ENCODE assay signal across 8 cellular contexts in genomic region chrX:119784747-119785446, GRCh38.
DNase-seq lines count a peak whose midpoint lies in the region; ATAC-seq and TF ChIP-seq lines count a peak whose summit lies in the region.

No MANE protein-coding gene starts in this region.

- H3K4me3 ChIP-seq in fibroblast of pulmonary artery (replicated peaks; ENCODE audit: low read depth, low read length): no peak overlapping the region

- no peak for TF ChIP-seq POLR2A in GM18505 (IDR thresholded peaks at IDR 0.05; ENCODE audit: borderline replicate concordance, extremely low read depth, insufficient read depth, insufficient read length)

- H3K27ac Mint-ChIP-seq in stimulated activated effector memory CD8-positive, alpha-beta T cell treated with anti-CD3 and anti-CD28 coated beads, Interleukin-12 subunit alpha, Interleukin-12 subunit beta, amount 100 ng/mL, for 72 hours: no peak overlapping the region

- peak; percentile 70 for TF ChIP-seq CTCF in GM13977 (IDR thresholded peaks at IDR 0.05; ENCODE audit: extremely low read depth, insufficient read depth, missing control alignments)
- TF ChIP-seq CTCF in fibroblast of pulmonary artery (IDR thresholded peaks at IDR 0.05; ENCODE audit: low read length, missing control alignments): peak; percentile 59

- in situ Hi-C loops in GM13977 (cut with MboI; ENCODE audit: low pct_unique_long_range_greater_than_20kb, low sequenced_read_pairs, unreplicated experiment): no loop called here

- DNase-seq in AG08395 (ENCODE audit: low spot score) (peak; percentile 31), GM13977 (ENCODE audit: low spot score) (no peak), NCI-H226 (peak; percentile 13), fibroblast of pulmonary artery (ENCODE audit: low read depth) (peak; percentile 44)
- peak in 2 of 3 experiments; percentile 4 to 24 for DNase-seq in activated CD8-positive, alpha-beta memory T cell treated with anti-CD3 and anti-CD28 coated beads for 48 hours (ENCODE audit: low read depth in 2 of 3, low spot score in 2 of 3)
- DNase-seq in stimulated activated effector memory CD8-positive, alpha-beta T cell treated with anti-CD3 and anti-CD28 coated beads, Interleukin-12 subunit alpha, Interleukin-12 subunit beta, amount 100 ng/mL, for 72 hours (ENCODE audit: low spot score in 2 of 2): peak; percentile 12 to 63

- peaks cover 93% of the 10 kb centered on the region for H3K36me3 Mint-ChIP-seq in stimulated activated effector memory CD8-positive, alpha-beta T cell treated with anti-CD3 and anti-CD28 coated beads, Interleukin-12 subunit alpha, Interleukin-12 subunit beta, amount 100 ng/mL, for 72 hours

- H3K4me1 Mint-ChIP-seq in stimulated activated effector memory CD8-positive, alpha-beta T cell treated with anti-CD3 and anti-CD28 coated beads, Interleukin-12 subunit alpha, Interleukin-12 subunit beta, amount 100 ng/mL, for 72 hours: peaks cover 28% of the 10 kb centered on the region

- H3K4me3 Mint-ChIP-seq in stimulated activated effector memory CD8-positive, alpha-beta T cell treated with anti-CD3 and anti-CD28 coated beads, Interleukin-12 subunit alpha, Interleukin-12 subunit beta, amount 100 ng/mL, for 72 hours: no peak overlapping the region

- no peaks in the 10 kb centered on the region for H3K9me3 Mint-ChIP-seq in stimulated activated effector memory CD8-positive, alpha-beta T cell treated with anti-CD3 and anti-CD28 coated beads, Interleukin-12 subunit alpha, Interleukin-12 subunit beta, amount 100 ng/mL, for 72 hours

- ATAC-seq in stimulated activated effector memory CD8-positive, alpha-beta T cell treated with anti-CD3 and anti-CD28 coated beads, Interleukin-12 subunit alpha, Interleukin-12 subunit beta, amount 100 ng/mL, for 72 hours: peak; percentile 69
- ATAC-seq in GM18505 (IDR thresholded peaks at IDR 0.05; ENCODE audit: unreplicated experiment) (no peak), GM19023 (IDR thresholded peaks at IDR 0.05; ENCODE audit: unreplicated experiment) (no peak)
